In genomic region chr2:172512810-172513523, GRCh38 we compare ENCODE assay signal across 13 cellular contexts.
"Had no signal": no experiment of that assay in that cellular context is flagged by ENCODE, and none has a peak within 500 bp of the region (broad histone marks: within the 10 kb centered on the region; RNA-seq: fewer than 3 reads in every experiment).

No MANE protein-coding gene starts in this region.

- H3K4me3 Mint-ChIP-seq: effector memory CD8-positive, alpha-beta T cell; type B pancreatic cell had no signal

- H3K27me3 Mint-ChIP-seq: effector memory CD8-positive, alpha-beta T cell; naive thymus-derived CD4-positive, alpha-beta T cell; type B pancreatic cell had no signal

- H3K27ac Mint-ChIP-seq: effector memory CD8-positive, alpha-beta T cell; type B pancreatic cell had no signal

- DNase-seq: effector memory CD8-positive, alpha-beta T cell; head of caudate nucleus; left colon; left ventricle myocardium superior; mesendoderm; naive thymus-derived CD4-positive, alpha-beta T cell; posterior cingulate gyrus; small intestine; stimulated activated CD4-positive, alpha-beta T cell treated with anti-CD3 and anti-CD28 coated beads, Interleukin-12 subunit alpha, Interleukin-12 subunit beta, amount 100 ng/mL, for 4 hours; stimulated activated naive CD4-positive, alpha-beta T cell; thyroid gland had no signal

- H3K36me3 Mint-ChIP-seq: type B pancreatic cell had no signal

- ATAC-seq: effector memory CD8-positive, alpha-beta T cell; foreskin keratinocyte; left colon; left ventricle myocardium superior had no signal
